8 cellular contexts compared by ENCODE assay signal in genomic region chr15:42207674-42208579, GRCh38. TPM values are rescaled to one million over a fixed set of nuclear protein-coding genes. Genes with fewer than 3 reads are reported as not detected.
DNase-seq lines count a peak whose midpoint lies in the region; ATAC-seq, FAIRE-seq and TF ChIP-seq lines count a peak whose summit lies in the region.

A gene with protein sequence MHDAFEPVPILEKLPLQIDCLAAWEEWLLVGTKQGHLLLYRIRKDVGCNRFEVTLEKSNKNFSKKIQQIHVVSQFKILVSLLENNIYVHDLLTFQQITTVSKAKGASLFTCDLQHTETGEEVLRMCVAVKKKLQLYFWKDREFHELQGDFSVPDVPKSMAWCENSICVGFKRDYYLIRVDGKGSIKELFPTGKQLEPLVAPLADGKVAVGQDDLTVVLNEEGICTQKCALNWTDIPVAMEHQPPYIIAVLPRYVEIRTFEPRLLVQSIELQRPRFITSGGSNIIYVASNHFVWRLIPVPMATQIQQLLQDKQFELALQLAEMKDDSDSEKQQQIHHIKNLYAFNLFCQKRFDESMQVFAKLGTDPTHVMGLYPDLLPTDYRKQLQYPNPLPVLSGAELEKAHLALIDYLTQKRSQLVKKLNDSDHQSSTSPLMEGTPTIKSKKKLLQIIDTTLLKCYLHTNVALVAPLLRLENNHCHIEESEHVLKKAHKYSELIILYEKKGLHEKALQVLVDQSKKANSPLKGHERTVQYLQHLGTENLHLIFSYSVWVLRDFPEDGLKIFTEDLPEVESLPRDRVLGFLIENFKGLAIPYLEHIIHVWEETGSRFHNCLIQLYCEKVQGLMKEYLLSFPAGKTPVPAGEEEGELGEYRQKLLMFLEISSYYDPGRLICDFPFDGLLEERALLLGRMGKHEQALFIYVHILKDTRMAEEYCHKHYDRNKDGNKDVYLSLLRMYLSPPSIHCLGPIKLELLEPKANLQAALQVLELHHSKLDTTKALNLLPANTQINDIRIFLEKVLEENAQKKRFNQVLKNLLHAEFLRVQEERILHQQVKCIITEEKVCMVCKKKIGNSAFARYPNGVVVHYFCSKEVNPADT (minus strand): TSS chr15:42208304. CDS start chr15:42208153, 151 bp downstream.

- intact Hi-C loops in IMR-90 (cut with micrococcal nuclease): loop anchor here (5.0 kb wide), 1 partner anchor 179 kb away; no protein-coding TSS in a partner anchor

- peaks cover 4% of the 10 kb centered on the region; the same call in 1 of the 2 replicates for H4K20me1 ChIP-seq in IMR-90 (ENCODE audit: insufficient read depth, low read length)

- no peak within 1 kb of the TSS; the same call in 2 of the 3 replicates for H2BK15ac ChIP-seq in IMR-90 (ENCODE audit: low read depth, low read length)

- peak within 1 kb of the TSS; percentile 73 for H4K91ac ChIP-seq in IMR-90 (ENCODE audit: insufficient read depth, low read depth, low read length)

- BruUV-seq in IMR-90 (replicated peaks; lab: Mats Ljungman, UMichigan): TSS peak; percentile 16

- TF ChIP-seq RAD21 in IMR-90 (IDR thresholded peaks at IDR 0.05; ENCODE audit: low read length): no peak

- peak within 1 kb of the TSS; percentile 93 for H3K27ac ChIP-seq in IMR-90 (ENCODE audit: insufficient read depth, low read length)
- peak within 1 kb of the TSS; percentile 58 for H3K27ac ChIP-seq in epithelial cell of prostate

- peak within 1 kb of the TSS; percentile 60 for H3K18ac ChIP-seq in IMR-90 (ENCODE audit: low read depth, low read length)

- H3K36me3 ChIP-seq in IMR-90 (ENCODE audit: control insufficient read depth, insufficient read depth, low read length): peaks cover 10% of the 10 kb centered on the region

- H3K9ac ChIP-seq in IMR-90 (ENCODE audit: low read depth, low read length): peak within 1 kb of the TSS; percentile 97

- H4K5ac ChIP-seq in IMR-90 (ENCODE audit: low read depth, low read length): peak within 1 kb of the TSS; percentile 78

- peak within 1 kb of the TSS; percentile 57 for H3K23ac ChIP-seq in IMR-90 (ENCODE audit: low read depth, low read length)

- H3K9me3 ChIP-seq in IMR-90 (ENCODE audit: control insufficient read depth, insufficient read depth, low read length): no peaks in the 10 kb centered on the region
- H3K9me3 ChIP-seq in mononuclear cell (ENCODE audit: low read depth, low read length): no peaks in the 10 kb centered on the region

- CTCF ChIA-PET in IMR-90 (lab: Yijun Ruan, JAX): interaction anchor here (0.6 to 1.1 kb wide), 2 partner anchors 12 to 719 kb away, joined by 3 to 4 read pairs; no protein-coding TSS in a partner anchor

- peak; percentile 91 for ATAC-seq in GM21515 (IDR thresholded peaks at IDR 0.05; ENCODE audit: unreplicated experiment)
- ATAC-seq in IMR-90 (ENCODE audit: low read depth): peak; percentile 99

- peak within 1 kb of the TSS; percentile 78 for H3K4ac ChIP-seq in IMR-90 (ENCODE audit: low read depth, low read length)

- peak within 1 kb of the TSS; percentile 96 to 99 for H4K8ac ChIP-seq in IMR-90 (ENCODE audit: low read depth in 2 of 2, low read length in 2 of 2)

- H3K4me3 ChIP-seq in IMR-90 (ENCODE audit: insufficient read depth, low read depth, low read length): peak within 1 kb of the TSS; percentile 93
- H3K4me3 ChIP-seq in mononuclear cell (ENCODE audit: low read length): peak within 1 kb of the TSS; percentile 95

- POLR2A ChIA-PET in IMR-90 (lab: Charles Lee; ENCODE audit: unreplicated experiment): interaction anchor here (0.6 to 0.7 kb wide), 2 partner anchors 733 to 1311 kb away, joined by 3 read pairs; no protein-coding TSS in a partner anchor

- H3K4me1 ChIP-seq in IMR-90 (ENCODE audit: control insufficient read depth, insufficient read depth, low read length): peaks cover 4% of the 10 kb centered on the region; the same call in 1 of the 2 replicates
- peaks cover 40% of the 10 kb centered on the region for H3K4me1 ChIP-seq in mononuclear cell (ENCODE audit: insufficient read depth, low read length)

- H3K9me1 ChIP-seq in IMR-90 (ENCODE audit: insufficient read depth, low read length): peaks cover 11% of the 10 kb centered on the region

- FAIRE-seq in D721Med (lab: Jason Lieb, UNC): no peak

- peaks cover 28 to 45% of the 10 kb centered on the region in 2 experiments for H3K79me1 ChIP-seq in IMR-90 (ENCODE audit: low read depth in 1 of 2, low read length in 2 of 2)

- H3K27me3 ChIP-seq in IMR-90 (ENCODE audit: control insufficient read depth, insufficient read depth, low read length) (no peaks in the 10 kb centered on the region), mononuclear cell (ENCODE audit: insufficient read depth, low read length) (no peaks in the 10 kb centered on the region)

- peak; percentile 83 for TF ChIP-seq POLR2A in IMR-90 (IDR thresholded peaks at IDR 0.05; ENCODE audit: low read depth, low read length)

- peak within 1 kb of the TSS; percentile 93 for H2AFZ ChIP-seq in IMR-90 (replicated peaks; ENCODE audit: low read length, poor library complexity)

- in situ Hi-C loops in IMR-90 (cut with MboI; ENCODE audit: low sequenced_read_pairs): no loop called here

- DNase-seq in D721Med (ENCODE audit: insufficient read length, low spot score) (peak; percentile 58), IMR-90 (peak; percentile 82), OCI-M2 (lab: John Stamatoyannopoulos, UW; ENCODE audit: unreplicated experiment) (peak; percentile 50), activated T-cell treated with anti-CD3 and anti-CD28 coated beads for 4 hours (peak; percentile 76), epithelial cell of prostate (ENCODE audit: low read depth, low spot score) (peak; percentile 20)
- peak; percentile 68 to 75 for DNase-seq in stimulated activated CD8-positive, alpha-beta memory T cell treated with anti-CD3 and anti-CD28 coated beads, Interleukin-2, amount 100 ng/mL, for 48 hours (ENCODE audit: low read depth in 2 of 2)

- H2BK120ac ChIP-seq in IMR-90 (ENCODE audit: low read depth, low read length): peak within 1 kb of the TSS; percentile 0; the same call in 1 of the 2 replicates

- peak within 1 kb of the TSS; percentile 80 for H3K56ac ChIP-seq in IMR-90 (ENCODE audit: extremely low read depth, insufficient read depth, low read length)

- no peak within 1 kb of the TSS for H2BK20ac ChIP-seq in IMR-90 (ENCODE audit: low read depth, low read length)

- peak within 1 kb of the TSS; percentile 64 for H2BK5ac ChIP-seq in IMR-90 (ENCODE audit: low read depth, low read length, poor library complexity, severe bottlenecking)

- peak within 1 kb of the TSS; percentile 18 for H2AK9ac ChIP-seq in IMR-90 (replicated peaks; ENCODE audit: low read depth, low read length, poor library complexity)

- peak within 1 kb of the TSS; percentile 80 for H3K14ac ChIP-seq in IMR-90 (replicated peaks; ENCODE audit: low read depth, low read length)

- 4% methylated on average over 33 of the region's 45 CpGs; no CpG with 5 or more reads in 1 of the 2 experiments for WGBS in IMR-90 (ENCODE audit: extremely low coverage in 2 of 2, insufficient read length in 1 of 2), 2 experiments

- peak within 1 kb of the TSS; percentile 95 for H3K4me2 ChIP-seq in IMR-90 (ENCODE audit: low read depth, low read length)

- dilution Hi-C loops in IMR-90 (cut with HindIII; ENCODE audit: low sequenced_read_pairs, unreplicated experiment): no loop called here

- TF ChIP-seq CTCF in D721Med (IDR thresholded peaks at IDR 0.05; ENCODE audit: insufficient read depth, missing control alignments): no peak
- TF ChIP-seq CTCF in IMR-90 (conservative IDR thresholded peaks at IDR 0.05; ENCODE audit: low read depth, low read length): no peak

- peak within 1 kb of the TSS; percentile 24; the same call in 1 of the 2 replicates for H2AK5ac ChIP-seq in IMR-90 (ENCODE audit: low read depth, low read length)

TF ChIP-seq in IMR-90, 13 proteins besides CTCF, POLR2A, EP300 and RAD21:
- no peak for TF ChIP-seq MAZ (IDR thresholded peaks at IDR 0.05; ENCODE audit: borderline replicate concordance, low read depth, low read length)
- TF ChIP-seq SMC3 (IDR thresholded peaks at IDR 0.05; ENCODE audit: low read depth, low read length): no peak
- no peak for TF ChIP-seq RFX5 (IDR thresholded peaks at IDR 0.05; ENCODE audit: low read depth, low read length)
- TF ChIP-seq BHLHE40 (IDR thresholded peaks at IDR 0.05; ENCODE audit: low read depth, low read length): no peak
- no peak for TF ChIP-seq RCOR1 (IDR thresholded peaks at IDR 0.05; ENCODE audit: insufficient replicate concordance, low read length)
- no peak for TF ChIP-seq CHD1 (IDR thresholded peaks at IDR 0.05; ENCODE audit: low read depth, low read length)
TF ChIP-seq in IMR-90: peak in this region for 0.

RNA-seq across cellular contexts. Expression of the gene that starts here (rescaled TPM):
- total RNA-seq in IMR-90 (2012; rRNA removed) (52.2 and 56.9 TPM in 2 replicates), mononuclear cell (103 TPM)
- polyA plus RNA-seq in IMR-90 (2012; rRNA removed): 45.8 and 49.7 TPM in 2 replicates
- polyA plus RNA-seq in IMR-90 (2012; cell fraction: cytosol; rRNA removed): 34.5 and 44.2 TPM in 2 replicates
- 167 and 192 TPM in 2 replicates for polyA plus RNA-seq in IMR-90 (2012; cell fraction: nucleus; rRNA removed; ENCODE audit: low replicate concordance)

Comparison
In these comparisons a context has a peak if more than half of its experiments do, and no peak if none do; other contexts are left out.
1. Peak in every context shown above with its lines: DNase-seq, ATAC-seq, H3K4me3 ChIP-seq and H3K27ac ChIP-seq.
2. DNase-seq: peak in every context shown above with its lines; median percentile 82 in IMR-90; 76 in activated T-cell treated with anti-CD3 and anti-CD28 coated beads for 4 hours; 72 in stimulated activated CD8-positive, alpha-beta memory T cell treated with anti-CD3 and anti-CD28 coated beads, Interleukin-2, amount 100 ng/mL, for 48 hours; 58 in D721Med; 50 in OCI-M2; 20 in epithelial cell of prostate.